8 cellular contexts compared by ENCODE assay signal in the genomic region with DNA sequence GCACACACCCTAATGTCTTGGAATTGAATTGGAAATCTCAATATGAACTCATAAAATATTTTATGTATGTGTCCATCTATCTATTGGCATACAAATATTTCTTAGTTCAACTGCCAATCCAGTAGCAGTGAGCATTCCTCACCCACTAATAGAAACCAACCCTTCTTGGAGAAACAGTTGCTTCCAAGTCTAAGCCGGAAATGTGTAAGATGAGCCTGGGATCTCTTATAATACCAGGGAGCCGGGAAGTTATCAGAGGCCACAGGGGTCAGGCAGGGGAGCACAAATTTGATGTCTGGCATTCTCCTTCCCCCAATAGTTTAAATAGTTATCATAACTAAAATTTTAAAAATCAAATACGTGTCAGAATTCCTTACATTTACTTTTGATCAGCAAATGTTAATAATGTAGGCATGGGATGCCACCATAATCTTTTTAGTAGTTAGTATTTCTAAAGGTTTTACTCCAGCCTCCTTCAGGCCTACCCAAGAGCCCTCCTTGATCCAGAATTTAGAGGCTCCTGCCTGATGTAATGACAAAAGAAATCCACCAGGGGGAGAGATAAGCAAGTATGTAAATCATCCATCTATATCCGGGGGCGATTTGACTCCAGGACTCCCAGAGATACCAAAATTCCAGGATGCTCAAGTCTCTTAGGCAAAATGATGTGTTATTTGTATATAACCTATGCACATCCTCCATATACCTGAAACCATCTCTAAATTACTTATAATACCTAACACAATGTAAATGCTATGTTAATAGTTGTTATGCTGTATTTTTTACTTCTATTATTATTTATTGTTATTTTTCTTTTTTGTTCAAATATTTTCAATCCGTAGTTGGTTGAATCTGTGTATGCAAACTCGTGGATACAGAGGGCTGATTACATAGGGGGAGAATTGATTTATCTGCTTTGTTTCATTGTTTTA.
DNase-seq lines count a peak whose midpoint lies in the region; ATAC-seq, FAIRE-seq and TF ChIP-seq lines count a peak whose summit lies in the region.

No MANE protein-coding gene starts in this region.

- no peaks in the 10 kb centered on the region for H3K79me2 ChIP-seq in HepG2 (ENCODE audit: insufficient read depth, low read length)

- H3K4me3 ChIP-seq in Jurkat, Clone E6-1 (ENCODE audit: low read length): no peak overlapping the region
- H3K4me3 ChIP-seq in bronchial epithelial cell (ENCODE audit: low read depth, low read length) (no peak overlapping the region), HepG2 (replicated peaks in 1 of 3; ENCODE audit: insufficient read depth in 1 of 3, low read depth in 2 of 3, low read length in 3 of 3) (no peak overlapping the region)

- peak; percentile 41; the same call in 1 of the 2 replicates for TF ChIP-seq RAD21 in HepG2 (CRISPR knock-in tag; IDR thresholded peaks at IDR 0.05)

- H3K4me1 ChIP-seq in HepG2 (ENCODE audit: insufficient read depth, low read length): no peaks in the 10 kb centered on the region

- no peak overlapping the region for H2AFZ ChIP-seq in HepG2 (ENCODE audit: low read length)

- H3K4me2 ChIP-seq in HepG2 (ENCODE audit: low read depth, low read length): no peak overlapping the region

- POLR2A ChIA-PET in HepG2 (lab: Yijun Ruan, JAX): no interaction called here

- intact Hi-C loops in HepG2 (cut with micrococcal nuclease; ENCODE audit: unreplicated experiment): loop anchor here (1.0 kb wide), 2 partner anchors 34 to 156 kb away; no protein-coding TSS in a partner anchor

- no peak overlapping the region for H3K9ac ChIP-seq in HepG2 (ENCODE audit: insufficient read depth, low read depth, low read length)

- H3K36me3 ChIP-seq in bronchial epithelial cell (ENCODE audit: control insufficient read depth, insufficient read depth, low read length) (no peaks in the 10 kb centered on the region), HepG2 (replicated peaks in 1 of 2; ENCODE audit: control insufficient read depth in 1 of 2, insufficient read depth in 2 of 2, low read length in 2 of 2) (no peaks in the 10 kb centered on the region)

- FAIRE-seq in A204.1 (lab: Jason Lieb, UNC) (peak; percentile 87), bronchial epithelial cell (lab: Jason Lieb, UNC) (no peak), HepG2 (lab: Jason Lieb, UNC) (no peak)

- no peaks in the 10 kb centered on the region for H4K20me1 ChIP-seq in HepG2 (ENCODE audit: insufficient read depth, low read length)

- no peak for TF ChIP-seq POLR2A in HepG2 (IDR thresholded peaks at IDR 0.05; ENCODE audit: insufficient read depth in 1 of 2, low read depth in 2 of 2, low read length in 2 of 2)

- TF ChIP-seq CTCF in bronchial epithelial cell (IDR thresholded peaks at IDR 0.05; ENCODE audit: insufficient read depth, low read length, severe bottlenecking) (peak; percentile 58), HepG2 (CRISPR knock-in tag; IDR thresholded peaks at IDR 0.05) (peak; percentile 67)

- in situ Hi-C loops in HepG2 (cut with HindIII; ENCODE audit: extremely low pct_ligation_motif_present, low pct_unique_long_range_greater_than_20kb): no loop called here

- H3K9me3 ChIP-seq in HepG2 (ENCODE audit: low read length): no peaks in the 10 kb centered on the region

- TF ChIP-seq EP300 in HepG2 (IDR thresholded peaks at IDR 0.05; ENCODE audit: low read depth in 2 of 2, low read length in 2 of 2) (no peak), HepG2 (CRISPR knock-in tag; IDR thresholded peaks at IDR 0.05; ENCODE audit: borderline replicate concordance) (no peak)

- ATAC-seq in HepG2 (peak; percentile 81), GM18519 (IDR thresholded peaks at IDR 0.05; ENCODE audit: low FRiP score, unreplicated experiment) (no peak), HG03432 (IDR thresholded peaks at IDR 0.05; ENCODE audit: unreplicated experiment) (no peak)

- H3K27me3 ChIP-seq in bronchial epithelial cell (ENCODE audit: control insufficient read depth, insufficient read depth, low read length) (no peaks in the 10 kb centered on the region), HepG2 (ENCODE audit: control insufficient read depth in 1 of 2, insufficient read depth in 2 of 2, low read length in 2 of 2) (no peaks in the 10 kb centered on the region)

- CTCF ChIA-PET in HepG2 (lab: Yijun Ruan, JAX; ENCODE audit: low intra/inter-chr PET ratio, low total read pairs): interaction anchor here (1.6 kb wide), 1 partner anchor 155 kb away, joined by 12 read pairs; no protein-coding TSS in a partner anchor

- 2% methylated on average over 7 of the region's 7 CpGs for WGBS in HepG2 (ENCODE audit: low lambda C conversion rate)

- DNase-seq in GF-D8 (lab: John Stamatoyannopoulos, UW) (peak; percentile 6), NOMO-1 treated with DMSO at 0.1 percent for 48 hours (lab: John Stamatoyannopoulos, UW; ENCODE audit: unreplicated experiment) (peak; percentile 57), bronchial epithelial cell (ENCODE audit: low read depth) (peak; percentile 81), HepG2 (ENCODE audit: low spot score) (peak; percentile 68)
- DNase-seq in Jurkat, Clone E6-1 (ENCODE audit: low read depth, low spot score): peak; percentile 82

- BruUV-seq in HepG2 (replicated peaks; lab: Mats Ljungman, UMichigan): no TSS peak

- H3K27ac ChIP-seq in HepG2 (ENCODE audit: extremely low read length, insufficient read depth, low read length): no peak overlapping the region

TF ChIP-seq in HepG2, 621 proteins besides CTCF, POLR2A, EP300 and RAD21:
- no peak for TF ChIP-seq ZNF17 (CRISPR knock-in tag; IDR thresholded peaks at IDR 0.05)
- no peak for TF ChIP-seq TGIF2 (CRISPR knock-in tag; IDR thresholded peaks at IDR 0.05)
- no peak for TF ChIP-seq ZNF816 (CRISPR knock-in tag; IDR thresholded peaks at IDR 0.05; ENCODE audit: borderline replicate concordance)
- no peak for TF ChIP-seq RBM22 (optimal IDR thresholded peaks at IDR 0.05; ENCODE audit: low read length)
- no peak for TF ChIP-seq KLF9 (CRISPR knock-in tag; IDR thresholded peaks at IDR 0.05; ENCODE audit: low read depth)
- TF ChIP-seq ZNF383 (CRISPR knock-in tag; IDR thresholded peaks at IDR 0.05; ENCODE audit: borderline replicate concordance): no peak
- TF ChIP-seq ZFP82 (CRISPR knock-in tag; IDR thresholded peaks at IDR 0.05; ENCODE audit: borderline replicate concordance): no peak
- TF ChIP-seq MAFG (CRISPR knock-in tag; IDR thresholded peaks at IDR 0.05): no peak
- TF ChIP-seq STAG1 (CRISPR knock-in tag; IDR thresholded peaks at IDR 0.05): peak; percentile 71
- TF ChIP-seq, protein P1, sequence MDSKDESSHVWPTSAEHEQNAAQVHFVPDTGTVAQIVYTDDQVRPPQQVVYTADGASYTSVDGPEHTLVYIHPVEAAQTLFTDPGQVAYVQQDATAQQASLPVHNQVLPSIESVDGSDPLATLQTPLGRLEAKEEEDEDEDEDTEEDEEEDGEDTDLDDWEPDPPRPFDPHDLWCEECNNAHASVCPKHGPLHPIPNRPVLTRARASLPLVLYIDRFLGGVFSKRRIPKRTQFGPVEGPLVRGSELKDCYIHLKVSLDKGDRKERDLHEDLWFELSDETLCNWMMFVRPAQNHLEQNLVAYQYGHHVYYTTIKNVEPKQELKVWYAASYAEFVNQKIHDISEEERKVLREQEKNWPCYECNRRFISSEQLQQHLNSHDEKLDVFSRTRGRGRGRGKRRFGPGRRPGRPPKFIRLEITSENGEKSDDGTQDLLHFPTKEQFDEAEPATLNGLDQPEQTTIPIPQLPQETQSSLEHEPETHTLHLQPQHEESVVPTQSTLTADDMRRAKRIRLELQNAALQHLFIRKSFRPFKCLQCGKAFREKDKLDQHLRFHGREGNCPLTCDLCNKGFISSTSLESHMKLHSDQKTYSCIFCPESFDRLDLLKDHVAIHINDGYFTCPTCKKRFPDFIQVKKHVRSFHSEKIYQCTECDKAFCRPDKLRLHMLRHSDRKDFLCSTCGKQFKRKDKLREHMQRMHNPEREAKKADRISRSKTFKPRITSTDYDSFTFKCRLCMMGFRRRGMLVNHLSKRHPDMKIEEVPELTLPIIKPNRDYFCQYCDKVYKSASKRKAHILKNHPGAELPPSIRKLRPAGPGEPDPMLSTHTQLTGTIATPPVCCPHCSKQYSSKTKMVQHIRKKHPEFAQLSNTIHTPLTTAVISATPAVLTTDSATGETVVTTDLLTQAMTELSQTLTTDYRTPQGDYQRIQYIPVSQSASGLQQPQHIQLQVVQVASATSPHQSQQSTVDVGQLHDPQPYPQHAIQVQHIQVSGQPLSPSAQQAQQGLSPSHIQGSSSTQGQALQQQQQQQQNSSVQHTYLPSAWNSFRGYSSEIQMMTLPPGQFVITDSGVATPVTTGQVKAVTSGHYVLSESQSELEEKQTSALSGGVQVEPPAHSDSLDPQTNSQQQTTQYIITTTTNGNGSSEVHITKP (CRISPR knock-in tag; IDR thresholded peaks at IDR 0.05; ENCODE audit: low read depth): no peak
- 0 out of 2 replicates have a peak, but pooled peaks have one; percentile 38 for TF ChIP-seq SMAD3 (CRISPR knock-in tag; IDR thresholded peaks at IDR 0.05)
- TF ChIP-seq SMC3 (IDR thresholded peaks at IDR 0.05; ENCODE audit: low read length): peak; percentile 50
TF ChIP-seq in HepG2: peak in this region for 3.

Comparison
In these comparisons a context has a peak if more than half of its experiments do, and no peak if none do; other contexts are left out.
1. DNase-seq: peak in every context shown above with its lines; median percentile 82 in Jurkat, Clone E6-1; 81 in bronchial epithelial cell; 68 in HepG2; 57 in NOMO-1 treated with DMSO at 0.1 percent for 48 hours; 6 in GF-D8.